Comparison of ENCODE assay signal across 1 cellular context in genomic region chr22:30282616-30283046, GRCh38.
TF ChIP-seq lines count a peak whose summit lies in the region.

No MANE protein-coding gene starts in this region.

TF ChIP-seq in SK-N-SH, 30 proteins besides CTCF, POLR2A, EP300 and RAD21:
- no peak for TF ChIP-seq ELF1 (IDR thresholded peaks at IDR 0.05)
